Comparison of ENCODE assay signal across 9 cellular contexts in the genomic region with DNA sequence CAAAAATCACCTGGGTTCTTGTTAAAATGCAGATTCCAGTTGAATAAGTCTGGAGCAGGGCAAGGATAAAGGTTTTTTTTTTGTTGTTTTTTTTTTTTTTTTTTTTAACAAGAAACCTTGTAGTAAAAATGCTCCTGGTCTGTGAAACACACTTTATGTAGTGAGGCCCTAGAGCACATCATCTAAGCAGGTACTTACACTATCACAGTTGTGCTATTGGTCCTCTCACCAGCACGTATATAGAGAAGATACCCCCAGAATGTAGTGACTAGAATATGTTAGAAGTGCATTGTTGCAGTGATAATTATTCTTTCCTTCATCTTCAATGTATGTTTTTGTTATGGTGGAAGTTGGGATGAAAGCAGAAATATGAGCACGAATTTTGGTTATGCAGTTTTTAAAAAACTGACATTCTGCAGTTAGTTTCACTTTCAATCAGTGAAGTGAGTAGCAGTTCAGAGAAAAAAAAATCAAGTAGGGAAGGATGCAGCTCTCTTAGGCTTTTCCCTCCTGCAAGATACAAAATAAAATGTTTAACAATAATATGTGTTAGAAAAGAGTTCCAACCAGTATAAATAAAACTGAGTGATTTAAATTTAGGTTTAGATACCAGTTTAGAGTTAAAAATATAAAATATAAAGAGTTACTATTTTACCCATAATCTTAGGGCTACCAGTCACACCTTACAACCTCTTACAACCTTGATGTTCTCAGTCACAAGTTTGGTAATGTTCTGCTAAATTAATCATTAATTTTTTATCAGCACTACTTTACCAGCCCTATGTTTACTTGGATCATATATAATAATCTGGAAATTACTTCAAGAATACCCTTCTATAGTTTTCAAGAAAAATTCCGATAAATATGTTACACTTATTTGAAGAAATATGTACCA. TPM values are rescaled to one million over a fixed set of nuclear protein-coding genes. Genes with fewer than 3 reads are reported as not detected.
A peak's percentile ranks its signal among the peaks of the same experiment; 100 is the strongest.
DNase-seq lines count a peak whose midpoint lies in the region; ATAC-seq, FAIRE-seq and TF ChIP-seq lines count a peak whose summit lies in the region.
"Had no signal": no experiment of that assay in that cellular context is flagged by ENCODE, and none has a peak within 500 bp of the region (broad histone marks: within the 10 kb centered on the region; RNA-seq: fewer than 3 reads in every experiment).

No MANE protein-coding gene starts in this region.

- CTCF ChIA-PET in T-cell (lab: Charles Lee): no interaction called here

- peak overlapping the region in 1 of 2 donors; percentile 46 for H3K27ac Mint-ChIP-seq in T-cell

- H3K9me3 Mint-ChIP-seq in T-cell: peaks cover 2 to 12% (median 6%) of the 10 kb centered on the region in 3 donors

- DNase-seq in GM19239 (ENCODE audit: insufficient read length, low spot score): no peak
- DNase-seq in T-cell: no peak
- DNase-seq in effector CD8-positive, alpha-beta T cell (lab: John Stamatoyannopoulos, UW): no peak
- DNase-seq in mucosa of descending colon: no peak
- DNase-seq in COLO668 (lab: John Stamatoyannopoulos, UW; ENCODE audit: unreplicated experiment): no peak
- DNase-seq in NCI-H1105 treated with DMSO at 0.1 percent for 48 hours (lab: John Stamatoyannopoulos, UW): no peak

- H3K27me3 Mint-ChIP-seq in T-cell: no peaks in the 10 kb centered on the region

- TF ChIP-seq CTCF in mucosa of descending colon (IDR thresholded peaks at IDR 0.05): no peak

- no peaks in the 10 kb centered on the region for H3K36me3 ChIP-seq in BLaER1 treated with 17β-estradiol and CSF1 and Interleukin-3, amounts not matched to agents 10 nM and 100 nM
- no peaks in the 10 kb centered on the region for H3K36me3 ChIP-seq in mucosa of descending colon (ENCODE audit: low read depth)

- ATAC-seq in HG02981 (IDR thresholded peaks at IDR 0.05; ENCODE audit: unreplicated experiment) (peak; percentile 52), T-cell (replicated peaks in 1 of 4) (no peak), mucosa of descending colon (no peak)

- H3K4me3 ChIP-seq in BLaER1 treated with 17β-estradiol and CSF1 and Interleukin-3, amounts not matched to agents 10 nM and 100 nM: peak overlapping the region in 2 of 10 experiments; percentile 20 to 35; a peak in 4 of 20 replicates
- no peak overlapping the region for H3K4me3 ChIP-seq in mucosa of descending colon

- FAIRE-seq in GM19239 (lab: Jason Lieb, UNC): peak; percentile 44

- POLR2A ChIA-PET in T-cell (lab: Charles Lee): no interaction called here

- peaks cover 6 to 39% (median 14%) of the 10 kb centered on the region in 10 experiments for H3K4me1 ChIP-seq in BLaER1 treated with 17β-estradiol and CSF1 and Interleukin-3, amounts not matched to agents 10 nM and 100 nM
- no peaks in the 10 kb centered on the region for H3K4me1 ChIP-seq in mucosa of descending colon (ENCODE audit: low read depth)

- peak overlapping the region; percentile 34 to 77 (median 52); a peak in 20 of 22 replicates for H3K4me2 ChIP-seq in BLaER1 treated with 17β-estradiol and CSF1 and Interleukin-3, amounts not matched to agents 10 nM and 100 nM

- H3K36me3 Mint-ChIP-seq in T-cell: no peaks in the 10 kb centered on the region

- no peaks in the 10 kb centered on the region for H3K27me3 ChIP-seq in BLaER1 treated with 17β-estradiol and CSF1 and Interleukin-3, amounts not matched to agents 10 nM and 100 nM

- peak overlapping the region in 2 of 3 donors; percentile 29 to 46 for H3K4me3 Mint-ChIP-seq in T-cell

- no peaks in the 10 kb centered on the region for H4K20me1 ChIP-seq in BLaER1 treated with 17β-estradiol and CSF1 and Interleukin-3, amounts not matched to agents 10 nM and 100 nM

- no peak overlapping the region for H3K27ac ChIP-seq in BLaER1 treated with 17β-estradiol and CSF1 and Interleukin-3, amounts not matched to agents 10 nM and 100 nM

- no peak overlapping the region for H3K9ac ChIP-seq in BLaER1 treated with 17β-estradiol and CSF1 and Interleukin-3, amounts not matched to agents 10 nM and 100 nM

- intact Hi-C loops in mucosa of descending colon (cut with DNase I, micrococcal nuclease): no loop called here

- H3K4me1 Mint-ChIP-seq in T-cell: peaks cover 0 to 5% (median 4%) of the 10 kb centered on the region in 3 donors

- no peaks in the 10 kb centered on the region for H3K9me3 ChIP-seq in BLaER1 treated with 17β-estradiol and CSF1 and Interleukin-3, amounts not matched to agents 10 nM and 100 nM (replicated peaks in 1 of 11)
- H3K9me3 ChIP-seq in mucosa of descending colon: no peaks in the 10 kb centered on the region

RNA-seq across cellular contexts. Expression of gene DEFB113, which starts 9.2 kb away (rescaled TPM):
- not detected for total RNA-seq in T-cell
- not detected for total RNA-seq in mucosa of descending colon
- total RNA-seq: lung microvascular endothelial cell had no signal

RNA-seq across cellular contexts. Expression of gene DEFB114, which starts 14.6 kb away (rescaled TPM):
- total RNA-seq in T-cell: not detected
- not detected for total RNA-seq in mucosa of descending colon
- total RNA-seq: lung microvascular endothelial cell had no signal

RNA-seq across cellular contexts. Expression of gene DEFB110, which starts 43.2 kb away (rescaled TPM):
- not detected for total RNA-seq in T-cell
- not detected for total RNA-seq in mucosa of descending colon
- total RNA-seq: lung microvascular endothelial cell had no signal
